Comparison of ENCODE assay signal across 15 cellular contexts in the genomic region with DNA sequence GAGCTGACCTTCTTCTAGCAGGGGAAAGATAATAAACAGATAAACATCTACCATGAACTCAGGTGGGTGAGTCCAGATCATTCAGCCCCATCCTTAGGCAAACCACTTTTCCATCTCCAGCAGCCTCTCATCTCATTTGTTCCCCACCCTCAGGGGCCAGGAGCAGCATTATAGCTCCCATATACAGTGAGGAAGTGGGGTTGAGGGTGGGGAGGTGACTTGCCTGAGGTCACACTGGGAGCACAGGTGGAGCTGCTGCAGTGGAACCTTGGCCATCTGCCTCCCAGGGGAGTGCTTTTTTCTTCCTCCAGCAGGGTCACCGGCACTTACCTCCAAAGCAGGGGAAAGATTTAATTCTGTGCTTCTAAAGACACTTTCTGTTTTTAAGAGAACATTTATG.
A peak's percentile ranks its signal among the peaks of the same experiment; 100 is the strongest.
DNase-seq lines count a peak whose midpoint lies in the region; ATAC-seq and TF ChIP-seq lines count a peak whose summit lies in the region.
"Had no signal": no experiment of that assay in that cellular context is flagged by ENCODE, and none has a peak within 500 bp of the region (broad histone marks: within the 10 kb centered on the region; RNA-seq: fewer than 3 reads in every experiment).

No MANE protein-coding gene starts in this region.

- H3K27ac ChIP-seq in H9 (ENCODE audit: insufficient read length, low read depth, low read length) (no peak overlapping the region), thyroid gland (peak overlapping the region; percentile 6 to 86 (median 76))
- H3K27ac ChIP-seq: BLaER1 treated with 17β-estradiol and CSF1 and Interleukin-3, amounts not matched to agents 10 nM and 100 nM had no signal

- ATAC-seq in HG02759 (IDR thresholded peaks at IDR 0.05; ENCODE audit: unreplicated experiment): no peak
- ATAC-seq: GM12878, HCT116 had no signal

- H3K9me3 ChIP-seq in H9 (ENCODE audit: control insufficient read depth, low read depth, low read length): no peaks in the 10 kb centered on the region
- no peaks in the 10 kb centered on the region for H3K9me3 ChIP-seq in thyroid gland
- H3K9me3 ChIP-seq: BLaER1 treated with 17β-estradiol and CSF1 and Interleukin-3, amounts not matched to agents 10 nM and 100 nM had no signal

- H3K27me3 Mint-ChIP-seq in H9 (ENCODE audit: low read depth) (peaks cover 40% of the 10 kb centered on the region), nephron (ENCODE audit: low read depth) (peaks cover 28% of the 10 kb centered on the region)

- H3K79me1 ChIP-seq in H9 (ENCODE audit: insufficient read depth, low read depth, low read length, poor library complexity, severe bottlenecking): no peaks in the 10 kb centered on the region

- peak overlapping the region; percentile 16 for H4K8ac ChIP-seq in H9 (replicated peaks; ENCODE audit: insufficient read length, low read depth, low read length)

- peaks cover 5% of the 10 kb centered on the region; the same call in 1 of the 2 replicates for H3K4me1 ChIP-seq in H9 (ENCODE audit: insufficient read depth, low read length)
- peaks cover 46 to 59% of the 10 kb centered on the region in 2 donors for H3K4me1 ChIP-seq in thyroid gland

- no peaks in the 10 kb centered on the region for H3K79me2 ChIP-seq in H9 (ENCODE audit: insufficient read depth, low read length)

- H3K14ac ChIP-seq in H9 (ENCODE audit: insufficient read depth, low read length): no peak overlapping the region

- H3K27me3 ChIP-seq in H9 (ENCODE audit: insufficient read depth, low read length) (peaks cover 5% of the 10 kb centered on the region; the same call in 1 of the 2 replicates), thyroid gland (no peaks in the 10 kb centered on the region)

- no peak overlapping the region for H4K5ac ChIP-seq in H9 (ENCODE audit: insufficient read length, low read depth, low read length)

- no peaks in the 10 kb centered on the region for H3K36me3 ChIP-seq in thyroid gland
- H3K36me3 ChIP-seq: BLaER1 treated with 17β-estradiol and CSF1 and Interleukin-3, amounts not matched to agents 10 nM and 100 nM had no signal

- no peak for TF ChIP-seq CTCF in H9 (conservative IDR thresholded peaks at IDR 0.05)
- no peak for TF ChIP-seq CTCF in nephron (IDR thresholded peaks at IDR 0.05; ENCODE audit: unreplicated experiment in 3 of 3)
- TF ChIP-seq CTCF in thyroid gland (IDR thresholded peaks at IDR 0.05): no peak

- no peak overlapping the region for H3K27ac Mint-ChIP-seq in H9
- peak overlapping the region in 2 of 3 experiments; percentile 22 to 27 for H3K27ac Mint-ChIP-seq in nephron
- H3K27ac Mint-ChIP-seq: CD4-positive, CD25-positive, alpha-beta regulatory T cell had no signal

- no peak overlapping the region for H3K4me3 Mint-ChIP-seq in H9
- H3K4me3 Mint-ChIP-seq in nephron: no peak overlapping the region
- H3K4me3 Mint-ChIP-seq: CD4-positive, CD25-positive, alpha-beta regulatory T cell had no signal

- no peak overlapping the region for H3K4ac ChIP-seq in H9 (ENCODE audit: low read depth, low read length)

- no peak for TF ChIP-seq POLR2A in thyroid gland (IDR thresholded peaks at IDR 0.05)

- H2AK5ac ChIP-seq in H9 (ENCODE audit: insufficient read length, low read length): no peak overlapping the region

- no peak overlapping the region for H2BK12ac ChIP-seq in H9 (ENCODE audit: insufficient read length, low read depth, low read length)

- WGBS in H9 (ENCODE audit: extremely low coverage, insufficient read length, low lambda C conversion rate): no CpG with 5 or more reads among the region's 1 CpG
- 64 to 71% methylated on average over 1 of the region's 1 CpG for WGBS in thyroid gland, 2 donors

- H2BK15ac ChIP-seq in H9 (ENCODE audit: low read depth, low read length): no peak overlapping the region

- no peak overlapping the region for H2BK20ac ChIP-seq in H9 (ENCODE audit: low read depth, low read length, poor library complexity, severe bottlenecking)

- no peak overlapping the region for H3K4me2 ChIP-seq in H9 (ENCODE audit: insufficient read depth, insufficient read length, low read length)
- H3K4me2 ChIP-seq: BLaER1 treated with 17β-estradiol and CSF1 and Interleukin-3, amounts not matched to agents 10 nM and 100 nM had no signal

- H3K23me2 ChIP-seq in H9 (ENCODE audit: insufficient read length, low read depth, low read length, poor library complexity, severe bottlenecking): no peaks in the 10 kb centered on the region

- no peak overlapping the region for H3K23ac ChIP-seq in H9 (ENCODE audit: insufficient read length, low read depth, low read length)

- no peak overlapping the region for H2BK120ac ChIP-seq in H9 (ENCODE audit: low read depth, low read length, poor library complexity, severe bottlenecking)

- H3K4me1 Mint-ChIP-seq in H9 (peaks cover 21 to 38% of the 10 kb centered on the region in 2 experiments), nephron (peaks cover 55% of the 10 kb centered on the region)
- H3K4me1 Mint-ChIP-seq: CD4-positive, CD25-positive, alpha-beta regulatory T cell had no signal

- H3K4me3 ChIP-seq in thyroid gland (replicated peaks in 1 of 3): no peak overlapping the region
- H3K4me3 ChIP-seq: BLaER1 treated with 17β-estradiol and CSF1 and Interleukin-3, amounts not matched to agents 10 nM and 100 nM; GM12878 had no signal

- no peak overlapping the region for H2BK5ac ChIP-seq in H9 (ENCODE audit: insufficient read length, low read length)

- no peak overlapping the region for H3T11ph ChIP-seq in H9 (ENCODE audit: low read length)

- intact Hi-C loops in thyroid gland (cut with DNase I): no loop called here

- H3K9me3 Mint-ChIP-seq in H9 (no peaks in the 10 kb centered on the region; a peak in 1 of 5 replicates), nephron (no peaks in the 10 kb centered on the region)
- H3K9me3 Mint-ChIP-seq: CD4-positive, CD25-positive, alpha-beta regulatory T cell had no signal

- H3K36me3 Mint-ChIP-seq in H9 (ENCODE audit: insufficient read depth in 1 of 3, low read depth in 3 of 3) (no peaks in the 10 kb centered on the region), nephron (ENCODE audit: low read depth) (no peaks in the 10 kb centered on the region)
- H3K36me3 Mint-ChIP-seq: CD4-positive, CD25-positive, alpha-beta regulatory T cell had no signal

- DNase-seq in H9 (no peak), RPMI8226 (peak; percentile 48), thyroid gland (no peak), globus pallidus (ENCODE audit: low spot score) (no peak), GM19238 (ENCODE audit: insufficient read length, low spot score) (no peak), medulla oblongata (ENCODE audit: extremely low spot score) (no peak)
- DNase-seq: ACHN; CD4-positive, CD25-positive, alpha-beta regulatory T cell; DMS79; IMR-90 had no signal

- H4K91ac ChIP-seq in H9 (ENCODE audit: insufficient read length, low read depth, low read length): no peak overlapping the region

- no peaks in the 10 kb centered on the region for H4K20me1 ChIP-seq in H9 (ENCODE audit: control insufficient read depth, insufficient read depth, insufficient read length)

- no peak overlapping the region for H2AFZ ChIP-seq in H9 (ENCODE audit: low read length)

- no peak overlapping the region for H3K18ac ChIP-seq in H9 (ENCODE audit: insufficient read length, low read depth, low read length)

- H3K9ac ChIP-seq in H9 (ENCODE audit: extremely low read depth, insufficient read length, low read length): no peak overlapping the region
- H3K9ac ChIP-seq: BLaER1 treated with 17β-estradiol and CSF1 and Interleukin-3, amounts not matched to agents 10 nM and 100 nM had no signal

- no peak overlapping the region for H3K56ac ChIP-seq in H9 (ENCODE audit: insufficient read length, low read depth, low read length)

Comparison
In these comparisons a context has a peak if more than half of its experiments do, and no peak if none do; other contexts are left out.
1. H3K27ac Mint-ChIP-seq: peak in nephron (2 of 3); none in H9 (0 of 3).